In the genomic region with DNA sequence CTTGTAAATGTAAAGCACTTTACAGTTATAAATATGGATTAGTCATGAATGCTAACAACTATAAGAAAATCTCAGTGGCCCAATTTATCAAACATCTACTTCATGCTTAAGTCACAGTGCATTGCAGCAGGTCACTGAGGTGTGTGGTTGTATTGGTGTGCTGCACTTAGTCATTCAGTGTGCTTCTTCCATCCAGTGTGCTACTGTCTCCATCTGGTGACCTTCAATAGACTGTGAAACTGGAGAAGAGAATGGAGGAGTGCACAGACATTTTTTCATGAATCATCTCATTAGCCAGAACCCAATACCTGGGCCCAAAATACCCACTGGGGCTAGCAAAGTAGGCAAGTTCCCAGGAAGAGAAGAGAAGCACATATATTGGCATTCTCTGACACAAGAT, we compare ENCODE assay signal across 20 cellular contexts.
DNase-seq lines count a peak whose midpoint lies in the region; ATAC-seq, FAIRE-seq and TF ChIP-seq lines count a peak whose summit lies in the region.
"Had no signal": no experiment of that assay in that cellular context is flagged by ENCODE, and none has a peak within 500 bp of the region (broad histone marks: within the 10 kb centered on the region; RNA-seq: fewer than 3 reads in every experiment).

No MANE protein-coding gene starts in this region.

- H3K4me1 Mint-ChIP-seq in CD4-positive, alpha-beta memory T cell = no peaks in the 10 kb centered on the region
- H3K4me1 Mint-ChIP-seq: activated naive CD8-positive, alpha-beta T cell treated with anti-CD3 and anti-CD28 coated beads for 36 hours; natural killer cell had no signal

- H3K27me3 ChIP-seq in Panc1 (ENCODE audit: control insufficient read depth, insufficient read depth, low read length) = no peaks in the 10 kb centered on the region
- H3K27me3 ChIP-seq in CD4-positive, alpha-beta memory T cell (ENCODE audit: insufficient read depth, low read length) = no peaks in the 10 kb centered on the region
- H3K27me3 ChIP-seq: gastroesophageal sphincter, vagina had no signal

- peaks cover 0 to 20% (median 13%) of the 10 kb centered on the region in 8 donors for H3K9me3 Mint-ChIP-seq in CD4-positive, alpha-beta memory T cell

- no TSS peak for BruUV-seq in Panc1 (replicated peaks; lab: Mats Ljungman, UMichigan)

- H3K4me3 Mint-ChIP-seq in CD4-positive, alpha-beta memory T cell = no peak overlapping the region
- H3K4me3 Mint-ChIP-seq: activated CD8-positive, alpha-beta T cell treated with anti-CD3 and anti-CD28 coated beads for 36 hours; activated naive CD8-positive, alpha-beta T cell treated with anti-CD3 and anti-CD28 coated beads for 36 hours; effector memory CD8-positive, alpha-beta T cell; natural killer cell had no signal

- H3K27ac ChIP-seq in A549 (no peak overlapping the region), Panc1 (ENCODE audit: low read length) (no peak overlapping the region)
- no peak overlapping the region for H3K27ac ChIP-seq in CD4-positive, alpha-beta memory T cell (ENCODE audit: low read depth, low read length)
- H3K27ac ChIP-seq: gastroesophageal sphincter, vagina, VCaP had no signal

- ATAC-seq in A549 (no peak), Panc1 (no peak; the same call in 1 of the 2 replicates), HG03432 (IDR thresholded peaks at IDR 0.05; ENCODE audit: unreplicated experiment) (no peak)
- ATAC-seq: activated CD8-positive, alpha-beta T cell treated with anti-CD3 and anti-CD28 coated beads for 36 hours; effector memory CD8-positive, alpha-beta T cell; gastroesophageal sphincter; natural killer cell; stimulated activated naive CD8-positive, alpha-beta T cell treated with anti-CD3 and anti-CD28 coated beads, Interleukin-15, Interleukin-2, amounts not matched to agents 100 U/mL and 50 U/mL, for 24 hours had no signal

- TF ChIP-seq EP300 in A549 (IDR thresholded peaks at IDR 0.05) = no peak

- H3K27me3 Mint-ChIP-seq in CD4-positive, alpha-beta memory T cell = peaks cover 0 to 2% of the 10 kb centered on the region in 2 donors
- H3K27me3 Mint-ChIP-seq: activated CD8-positive, alpha-beta T cell treated with anti-CD3 and anti-CD28 coated beads for 36 hours; activated naive CD8-positive, alpha-beta T cell treated with anti-CD3 and anti-CD28 coated beads for 36 hours; effector memory CD8-positive, alpha-beta T cell had no signal

- no peak overlapping the region for H3K4me3 ChIP-seq in A549
- no peak overlapping the region for H3K4me3 ChIP-seq in Panc1 (ENCODE audit: low read depth in 2 of 2, low read length in 2 of 2)
- no peak overlapping the region for H3K4me3 ChIP-seq in fibroblast of mammary gland (ENCODE audit: control insufficient read depth, low read depth, low read length)
- H3K4me3 ChIP-seq in CD4-positive, alpha-beta memory T cell (ENCODE audit: low read length in 2 of 2) = no peak overlapping the region
- H3K4me3 ChIP-seq: gastroesophageal sphincter, vagina had no signal

- peak in 1 of 2 experiments; percentile 19; a peak in 2 of 5 replicates for TF ChIP-seq RAD21 in A549 (conservative IDR thresholded peaks at IDR 0.05 in 1 of 2, IDR thresholded peaks at IDR 0.05 in 1 of 2)

- H3K36me3 ChIP-seq in Panc1 (ENCODE audit: control insufficient read depth, insufficient read depth, low read length) = no peaks in the 10 kb centered on the region
- no peaks in the 10 kb centered on the region for H3K36me3 ChIP-seq in CD4-positive, alpha-beta memory T cell (ENCODE audit: insufficient read depth, low read length)
- H3K36me3 ChIP-seq: gastroesophageal sphincter, vagina had no signal

- intact Hi-C loops in Panc1 (cut with micrococcal nuclease; ENCODE audit: unreplicated experiment) = no loop called here
- intact Hi-C loops in CD4-positive, alpha-beta memory T cell (cut with micrococcal nuclease) = no loop called here

- no peak for TF ChIP-seq POLR2A in A549 (IDR thresholded peaks at IDR 0.05; ENCODE audit: low read length)

- no peak overlapping the region for H3K27ac Mint-ChIP-seq in CD4-positive, alpha-beta memory T cell
- H3K27ac Mint-ChIP-seq: activated CD8-positive, alpha-beta T cell treated with anti-CD3 and anti-CD28 coated beads for 36 hours; activated naive CD8-positive, alpha-beta T cell treated with anti-CD3 and anti-CD28 coated beads for 36 hours; effector memory CD8-positive, alpha-beta T cell; natural killer cell had no signal

- no peak overlapping the region for H3K4me2 ChIP-seq in A549

- peak in 1 of 2 experiments; percentile 4 for DNase-seq in A549 (ENCODE audit: low read depth in 1 of 2, low spot score in 1 of 2)
- peak; percentile 60 for DNase-seq in EH (ENCODE audit: low read depth)
- DNase-seq in Panc1 (ENCODE audit: low read depth, low spot score) = no peak
- DNase-seq in fibroblast of mammary gland (ENCODE audit: low read depth) = peak; percentile 50
- no peak for DNase-seq in CD4-positive, alpha-beta memory T cell
- DNase-seq in urothelium cell line (ENCODE audit: low spot score) = no peak
- DNase-seq in KBM-7 = no peak
- DNase-seq: activated CD8-positive, alpha-beta T cell treated with anti-CD3 and anti-CD28 coated beads for 36 hours; activated naive CD8-positive, alpha-beta T cell treated with anti-CD3 and anti-CD28 coated beads for 36 hours; activated T-cell treated with anti-CD3 and anti-CD28 coated beads, Interleukin-2, amount 50 U/mL, for 48 hours; caudate nucleus; effector memory CD8-positive, alpha-beta T cell; natural killer cell; NCI-H2107; NCI-H82; stimulated activated naive CD8-positive, alpha-beta T cell treated with anti-CD3 and anti-CD28 coated beads, Interleukin-15, Interleukin-2, amounts not matched to agents 100 U/mL and 50 U/mL, for 24 hours had no signal

- in situ Hi-C loops in Panc1 (cut with HindIII; ENCODE audit: low pct_unique_long_range_greater_than_20kb, low sequenced_read_pairs) (no loop called here), KBM-7 (cut with MboI; ENCODE audit: low pct_unique_long_range_greater_than_20kb, low sequenced_read_pairs) (no loop called here)

- no peaks in the 10 kb centered on the region for H3K4me1 ChIP-seq in A549
- H3K4me1 ChIP-seq in Panc1 (ENCODE audit: control insufficient read depth, insufficient read depth, low read length) = no peaks in the 10 kb centered on the region
- H3K4me1 ChIP-seq in CD4-positive, alpha-beta memory T cell (ENCODE audit: insufficient read depth, low read length) = no peaks in the 10 kb centered on the region
- H3K4me1 ChIP-seq: gastroesophageal sphincter, vagina had no signal

- TF ChIP-seq CTCF in A549 (IDR thresholded peaks at IDR 0.05) = no peak
- 0 out of 2 replicates have a peak, but pooled peaks have one; percentile 15 for TF ChIP-seq CTCF in Panc1 (IDR thresholded peaks at IDR 0.05)
- peak; percentile 40 for TF ChIP-seq CTCF in fibroblast of mammary gland (conservative IDR thresholded peaks at IDR 0.05; ENCODE audit: control insufficient read depth, insufficient read depth, low read depth, low read length)

- no peak for FAIRE-seq in A549 (lab: Jason Lieb, UNC)
- no peak for FAIRE-seq in urothelium cell line (lab: Jason Lieb, UNC)

- H3K36me3 Mint-ChIP-seq in CD4-positive, alpha-beta memory T cell = no peaks in the 10 kb centered on the region
- H3K36me3 Mint-ChIP-seq: activated naive CD8-positive, alpha-beta T cell treated with anti-CD3 and anti-CD28 coated beads for 36 hours; natural killer cell had no signal

- POLR2A ChIA-PET in A549 (lab: Yijun Ruan, JAX) = no interaction called here
- POLR2A ChIA-PET in Panc1 (lab: Charles Lee) = no interaction called here
- POLR2A ChIA-PET in CD4-positive, alpha-beta memory T cell (lab: Charles Lee; ENCODE audit: partially characterized antibody) = no interaction called here

- H3K9me3 ChIP-seq in A549 (no peaks in the 10 kb centered on the region), Panc1 (ENCODE audit: control insufficient read depth, insufficient read depth, low read depth, low read length) (no peaks in the 10 kb centered on the region)
- no peaks in the 10 kb centered on the region for H3K9me3 ChIP-seq in CD4-positive, alpha-beta memory T cell (ENCODE audit: control insufficient read depth in 1 of 2, low read length in 2 of 2)
- H3K9me3 ChIP-seq: vagina had no signal

- CTCF ChIA-PET in A549 (lab: Yijun Ruan, JAX) = no interaction called here
- CTCF ChIA-PET in Panc1 (lab: Charles Lee) = no interaction called here
- CTCF ChIA-PET in CD4-positive, alpha-beta memory T cell (lab: Charles Lee; ENCODE audit: partially characterized antibody) = no interaction called here

TF ChIP-seq in A549, 52 proteins besides CTCF, POLR2A, EP300 and RAD21:
- TF ChIP-seq HOXA7 (CRISPR knock-in tag; IDR thresholded peaks at IDR 0.05) (no peak), RNF2 (IDR thresholded peaks at IDR 0.05; ENCODE audit: borderline replicate concordance, low read depth) (no peak), SMC3 (IDR thresholded peaks at IDR 0.05) (0 out of 3 replicates have a peak, but pooled peaks have one; percentile 7)
- TF ChIP-seq, protein P1, sequence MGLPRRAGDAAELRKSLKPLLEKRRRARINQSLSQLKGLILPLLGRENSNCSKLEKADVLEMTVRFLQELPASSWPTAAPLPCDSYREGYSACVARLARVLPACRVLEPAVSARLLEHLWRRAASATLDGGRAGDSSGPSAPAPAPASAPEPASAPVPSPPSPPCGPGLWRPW (IDR thresholded peaks at IDR 0.05) = no peak

Comparison
In these comparisons a context has a peak if more than half of its experiments do, and no peak if none do; other contexts are left out.
1. DNase-seq: peak in EH (single experiment) and fibroblast of mammary gland (single experiment); none in Panc1 (single experiment), CD4-positive, alpha-beta memory T cell (0 of 5), urothelium cell line (single experiment) and KBM-7 (single experiment).